Comparison of ENCODE assay signal across 1 cellular context in genomic region chr12:120265483-120266179, GRCh38.
TF ChIP-seq lines count a peak whose summit lies in the region.

Gene PXN (minus strand): TSS chr12:120265730. CDS start chr12:120265629, 101 bp downstream.

TF ChIP-seq in HepG2, 621 proteins besides CTCF, POLR2A, EP300 and RAD21 (continued from another document and continues in another):
- TF ChIP-seq ZNF407 (CRISPR knock-in tag; IDR thresholded peaks at IDR 0.05; ENCODE audit: not compliant biosample characterization) (no peak), ZNF510 (CRISPR knock-in tag; IDR thresholded peaks at IDR 0.05; ENCODE audit: low read depth) (peak; percentile 53; the same call in 1 of the 2 replicates), ZNF512 (CRISPR knock-in tag; IDR thresholded peaks at IDR 0.05) (no peak), ZNF678 (CRISPR knock-in tag; IDR thresholded peaks at IDR 0.05) (no peak), AHDC1 (CRISPR knock-in tag; IDR thresholded peaks at IDR 0.05; ENCODE audit: borderline replicate concordance) (no peak), DR1 (CRISPR knock-in tag; IDR thresholded peaks at IDR 0.05) (no peak), ZNF75D (CRISPR knock-in tag; IDR thresholded peaks at IDR 0.05; ENCODE audit: borderline replicate concordance) (no peak), ZBTB14 (CRISPR knock-in tag; IDR thresholded peaks at IDR 0.05) (peak; percentile 91), SRSF1 (optimal IDR thresholded peaks at IDR 0.05; ENCODE audit: low read depth, low read length) (no peak), TRIM22 (IDR thresholded peaks at IDR 0.05) (no peak), ZNF282 (IDR thresholded peaks at IDR 0.05; ENCODE audit: partially characterized antibody) (no peak), ZNF563 (CRISPR knock-in tag; IDR thresholded peaks at IDR 0.05) (0 out of 2 replicates have a peak, but pooled peaks have one; percentile 39), IRF1 (CRISPR knock-in tag; IDR thresholded peaks at IDR 0.05; ENCODE audit: low read depth) (no peak), GATAD2A (CRISPR knock-in tag; IDR thresholded peaks at IDR 0.05) (peak; percentile 58), ZMYM2 (CRISPR knock-in tag; IDR thresholded peaks at IDR 0.05) (no peak), GABPB1 (CRISPR knock-in tag; IDR thresholded peaks at IDR 0.05) (peak; percentile 52), BCLAF1 (IDR thresholded peaks at IDR 0.05) (no peak), ZNF441 (CRISPR knock-in tag; IDR thresholded peaks at IDR 0.05; ENCODE audit: borderline replicate concordance) (no peak), ARNT2 (CRISPR knock-in tag; IDR thresholded peaks at IDR 0.05; ENCODE audit: low read depth) (peak; percentile 72), BHLHE40 (IDR thresholded peaks at IDR 0.05; ENCODE audit: low read length) (peak; percentile 51; the same call in 1 of the 2 replicates), POGK (CRISPR knock-in tag; conservative IDR thresholded peaks at IDR 0.05) (0 out of 2 replicates have a peak, but pooled peaks have one; percentile 49), ZNF737 (CRISPR knock-in tag; IDR thresholded peaks at IDR 0.05; ENCODE audit: borderline replicate concordance) (no peak), ZFP36L2 (CRISPR knock-in tag; IDR thresholded peaks at IDR 0.05) (no peak), ZNF790 (CRISPR knock-in tag; IDR thresholded peaks at IDR 0.05; ENCODE audit: borderline replicate concordance) (0 out of 2 replicates have a peak, but pooled peaks have one; percentile 75), FOXJ3 (CRISPR knock-in tag; IDR thresholded peaks at IDR 0.05; ENCODE audit: borderline replicate concordance) (no peak), BRF2 (CRISPR knock-in tag; IDR thresholded peaks at IDR 0.05) (no peak), SP5 (CRISPR knock-in tag; IDR thresholded peaks at IDR 0.05; ENCODE audit: borderline replicate concordance, low read depth) (peak; percentile 65; the same call in 1 of the 2 replicates), MXD4 (CRISPR knock-in tag; IDR thresholded peaks at IDR 0.05) (no peak)
